In genomic region chr10:33235951-33236350, GRCh38 we compare ENCODE assay signal across 2 cellular contexts.
TF ChIP-seq lines count a peak whose summit lies in the region.

No MANE protein-coding gene starts in this region.

TF ChIP-seq in IMR-90, 13 proteins besides CTCF, POLR2A, EP300 and RAD21:
- TF ChIP-seq SMC3 (IDR thresholded peaks at IDR 0.05; ENCODE audit: low read depth, low read length): no peak
- TF ChIP-seq MAZ (IDR thresholded peaks at IDR 0.05; ENCODE audit: borderline replicate concordance, low read depth, low read length): no peak
- TF ChIP-seq, protein P1, sequence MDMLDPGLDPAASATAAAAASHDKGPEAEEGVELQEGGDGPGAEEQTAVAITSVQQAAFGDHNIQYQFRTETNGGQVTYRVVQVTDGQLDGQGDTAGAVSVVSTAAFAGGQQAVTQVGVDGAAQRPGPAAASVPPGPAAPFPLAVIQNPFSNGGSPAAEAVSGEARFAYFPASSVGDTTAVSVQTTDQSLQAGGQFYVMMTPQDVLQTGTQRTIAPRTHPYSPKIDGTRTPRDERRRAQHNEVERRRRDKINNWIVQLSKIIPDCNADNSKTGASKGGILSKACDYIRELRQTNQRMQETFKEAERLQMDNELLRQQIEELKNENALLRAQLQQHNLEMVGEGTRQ (IDR thresholded peaks at IDR 0.05; ENCODE audit: low read depth, low read length): no peak
- no peak for TF ChIP-seq NFE2L2 (IDR thresholded peaks at IDR 0.05; ENCODE audit: low read depth, low read length)
- no peak for TF ChIP-seq CEBPB (IDR thresholded peaks at IDR 0.05; ENCODE audit: low read depth, low read length)
- no peak for TF ChIP-seq MAFK (IDR thresholded peaks at IDR 0.05; ENCODE audit: low read depth, low read length)
- TF ChIP-seq, protein P2, sequence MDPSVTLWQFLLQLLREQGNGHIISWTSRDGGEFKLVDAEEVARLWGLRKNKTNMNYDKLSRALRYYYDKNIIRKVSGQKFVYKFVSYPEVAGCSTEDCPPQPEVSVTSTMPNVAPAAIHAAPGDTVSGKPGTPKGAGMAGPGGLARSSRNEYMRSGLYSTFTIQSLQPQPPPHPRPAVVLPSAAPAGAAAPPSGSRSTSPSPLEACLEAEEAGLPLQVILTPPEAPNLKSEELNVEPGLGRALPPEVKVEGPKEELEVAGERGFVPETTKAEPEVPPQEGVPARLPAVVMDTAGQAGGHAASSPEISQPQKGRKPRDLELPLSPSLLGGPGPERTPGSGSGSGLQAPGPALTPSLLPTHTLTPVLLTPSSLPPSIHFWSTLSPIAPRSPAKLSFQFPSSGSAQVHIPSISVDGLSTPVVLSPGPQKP (IDR thresholded peaks at IDR 0.05; ENCODE audit: borderline replicate concordance, low read depth, low read length): no peak
- no peak for TF ChIP-seq CHD1 (IDR thresholded peaks at IDR 0.05; ENCODE audit: low read depth, low read length)
- no peak for TF ChIP-seq BHLHE40 (IDR thresholded peaks at IDR 0.05; ENCODE audit: low read depth, low read length)
- no peak for TF ChIP-seq RCOR1 (IDR thresholded peaks at IDR 0.05; ENCODE audit: insufficient replicate concordance, low read length)
- TF ChIP-seq FOS (IDR thresholded peaks at IDR 0.05; ENCODE audit: low read depth, low read length): no peak
- TF ChIP-seq RFX5 (IDR thresholded peaks at IDR 0.05; ENCODE audit: low read depth, low read length): no peak

TF ChIP-seq in GM23338, 12 proteins besides CTCF, POLR2A, EP300 and RAD21:
- TF ChIP-seq, protein P3, sequence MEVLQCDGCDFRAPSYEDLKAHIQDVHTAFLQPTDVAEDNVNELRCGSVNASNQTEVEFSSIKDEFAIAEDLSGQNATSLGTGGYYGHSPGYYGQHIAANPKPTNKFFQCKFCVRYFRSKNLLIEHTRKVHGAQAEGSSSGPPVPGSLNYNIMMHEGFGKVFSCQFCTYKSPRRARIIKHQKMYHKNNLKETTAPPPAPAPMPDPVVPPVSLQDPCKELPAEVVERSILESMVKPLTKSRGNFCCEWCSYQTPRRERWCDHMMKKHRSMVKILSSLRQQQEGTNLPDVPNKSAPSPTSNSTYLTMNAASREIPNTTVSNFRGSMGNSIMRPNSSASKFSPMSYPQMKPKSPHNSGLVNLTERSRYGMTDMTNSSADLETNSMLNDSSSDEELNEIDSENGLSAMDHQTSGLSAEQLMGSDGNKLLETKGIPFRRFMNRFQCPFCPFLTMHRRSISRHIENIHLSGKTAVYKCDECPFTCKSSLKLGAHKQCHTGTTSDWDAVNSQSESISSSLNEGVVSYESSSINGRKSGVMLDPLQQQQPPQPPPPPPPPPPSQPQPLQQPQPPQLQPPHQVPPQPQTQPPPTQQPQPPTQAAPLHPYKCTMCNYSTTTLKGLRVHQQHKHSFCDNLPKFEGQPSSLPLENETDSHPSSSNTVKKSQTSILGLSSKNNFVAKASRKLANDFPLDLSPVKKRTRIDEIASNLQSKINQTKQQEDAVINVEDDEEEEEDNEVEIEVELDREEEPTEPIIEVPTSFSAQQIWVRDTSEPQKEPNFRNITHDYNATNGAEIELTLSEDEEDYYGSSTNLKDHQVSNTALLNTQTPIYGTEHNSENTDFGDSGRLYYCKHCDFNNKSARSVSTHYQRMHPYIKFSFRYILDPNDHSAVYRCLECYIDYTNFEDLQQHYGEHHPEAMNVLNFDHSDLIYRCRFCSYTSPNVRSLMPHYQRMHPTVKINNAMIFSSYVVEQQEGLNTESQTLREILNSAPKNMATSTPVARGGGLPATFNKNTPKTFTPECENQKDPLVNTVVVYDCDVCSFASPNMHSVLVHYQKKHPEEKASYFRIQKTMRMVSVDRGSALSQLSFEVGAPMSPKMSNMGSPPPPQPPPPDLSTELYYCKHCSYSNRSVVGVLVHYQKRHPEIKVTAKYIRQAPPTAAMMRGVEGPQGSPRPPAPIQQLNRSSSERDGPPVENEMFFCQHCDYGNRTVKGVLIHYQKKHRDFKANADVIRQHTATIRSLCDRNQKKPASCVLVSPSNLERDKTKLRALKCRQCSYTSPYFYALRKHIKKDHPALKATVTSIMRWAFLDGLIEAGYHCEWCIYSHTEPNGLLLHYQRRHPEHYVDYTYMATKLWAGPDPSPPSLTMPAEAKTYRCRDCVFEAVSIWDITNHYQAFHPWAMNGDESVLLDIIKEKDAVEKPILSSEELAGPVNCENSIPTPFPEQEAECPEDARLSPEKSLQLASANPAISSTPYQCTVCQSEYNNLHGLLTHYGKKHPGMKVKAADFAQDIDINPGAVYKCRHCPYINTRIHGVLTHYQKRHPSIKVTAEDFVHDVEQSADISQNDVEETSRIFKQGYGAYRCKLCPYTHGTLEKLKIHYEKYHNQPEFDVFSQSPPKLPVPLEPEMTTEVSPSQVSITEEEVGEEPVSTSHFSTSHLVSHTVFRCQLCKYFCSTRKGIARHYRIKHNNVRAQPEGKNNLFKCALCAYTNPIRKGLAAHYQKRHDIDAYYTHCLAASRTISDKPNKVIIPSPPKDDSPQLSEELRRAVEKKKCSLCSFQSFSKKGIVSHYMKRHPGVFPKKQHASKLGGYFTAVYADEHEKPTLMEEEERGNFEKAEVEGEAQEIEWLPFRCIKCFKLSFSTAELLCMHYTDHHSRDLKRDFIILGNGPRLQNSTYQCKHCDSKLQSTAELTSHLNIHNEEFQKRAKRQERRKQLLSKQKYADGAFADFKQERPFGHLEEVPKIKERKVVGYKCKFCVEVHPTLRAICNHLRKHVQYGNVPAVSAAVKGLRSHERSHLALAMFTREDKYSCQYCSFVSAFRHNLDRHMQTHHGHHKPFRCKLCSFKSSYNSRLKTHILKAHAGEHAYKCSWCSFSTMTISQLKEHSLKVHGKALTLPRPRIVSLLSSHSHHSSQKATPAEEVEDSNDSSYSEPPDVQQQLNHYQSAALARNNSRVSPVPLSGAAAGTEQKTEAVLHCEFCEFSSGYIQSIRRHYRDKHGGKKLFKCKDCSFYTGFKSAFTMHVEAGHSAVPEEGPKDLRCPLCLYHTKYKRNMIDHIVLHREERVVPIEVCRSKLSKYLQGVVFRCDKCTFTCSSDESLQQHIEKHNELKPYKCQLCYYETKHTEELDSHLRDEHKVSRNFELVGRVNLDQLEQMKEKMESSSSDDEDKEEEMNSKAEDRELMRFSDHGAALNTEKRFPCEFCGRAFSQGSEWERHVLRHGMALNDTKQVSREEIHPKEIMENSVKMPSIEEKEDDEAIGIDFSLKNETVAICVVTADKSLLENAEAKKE (CRISPR knock-in tag; IDR thresholded peaks at IDR 0.05): no peak
- no peak for TF ChIP-seq STAT1 (IDR thresholded peaks at IDR 0.05; ENCODE audit: unreplicated experiment)
- TF ChIP-seq EZH2phosphoT487 (IDR thresholded peaks at IDR 0.05; ENCODE audit: unreplicated experiment): no peak
- no peak for TF ChIP-seq EZH2 (IDR thresholded peaks at IDR 0.05; ENCODE audit: low read depth, unreplicated experiment)
- TF ChIP-seq ZNF331 (CRISPR knock-in tag; IDR thresholded peaks at IDR 0.05; ENCODE audit: low read depth): no peak
- TF ChIP-seq REST (IDR thresholded peaks at IDR 0.05; ENCODE audit: unreplicated experiment): no peak
- TF ChIP-seq, protein P4, sequence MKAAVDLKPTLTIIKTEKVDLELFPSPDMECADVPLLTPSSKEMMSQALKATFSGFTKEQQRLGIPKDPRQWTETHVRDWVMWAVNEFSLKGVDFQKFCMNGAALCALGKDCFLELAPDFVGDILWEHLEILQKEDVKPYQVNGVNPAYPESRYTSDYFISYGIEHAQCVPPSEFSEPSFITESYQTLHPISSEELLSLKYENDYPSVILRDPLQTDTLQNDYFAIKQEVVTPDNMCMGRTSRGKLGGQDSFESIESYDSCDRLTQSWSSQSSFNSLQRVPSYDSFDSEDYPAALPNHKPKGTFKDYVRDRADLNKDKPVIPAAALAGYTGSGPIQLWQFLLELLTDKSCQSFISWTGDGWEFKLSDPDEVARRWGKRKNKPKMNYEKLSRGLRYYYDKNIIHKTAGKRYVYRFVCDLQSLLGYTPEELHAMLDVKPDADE (IDR thresholded peaks at IDR 0.05): no peak
- TF ChIP-seq ZNF114 (CRISPR knock-in tag; IDR thresholded peaks at IDR 0.05): no peak
- TF ChIP-seq CREB1 (CRISPR knock-in tag; IDR thresholded peaks at IDR 0.05; ENCODE audit: low read depth): no peak
- TF ChIP-seq NANOG (IDR thresholded peaks at IDR 0.05; ENCODE audit: borderline replicate concordance): no peak
- TF ChIP-seq JUNB (IDR thresholded peaks at IDR 0.05; ENCODE audit: unreplicated experiment): no peak
- TF ChIP-seq POLR2AphosphoS5 (IDR thresholded peaks at IDR 0.05; ENCODE audit: low read depth): no peak
